7 cellular contexts compared by ENCODE assay signal in the genomic region with DNA sequence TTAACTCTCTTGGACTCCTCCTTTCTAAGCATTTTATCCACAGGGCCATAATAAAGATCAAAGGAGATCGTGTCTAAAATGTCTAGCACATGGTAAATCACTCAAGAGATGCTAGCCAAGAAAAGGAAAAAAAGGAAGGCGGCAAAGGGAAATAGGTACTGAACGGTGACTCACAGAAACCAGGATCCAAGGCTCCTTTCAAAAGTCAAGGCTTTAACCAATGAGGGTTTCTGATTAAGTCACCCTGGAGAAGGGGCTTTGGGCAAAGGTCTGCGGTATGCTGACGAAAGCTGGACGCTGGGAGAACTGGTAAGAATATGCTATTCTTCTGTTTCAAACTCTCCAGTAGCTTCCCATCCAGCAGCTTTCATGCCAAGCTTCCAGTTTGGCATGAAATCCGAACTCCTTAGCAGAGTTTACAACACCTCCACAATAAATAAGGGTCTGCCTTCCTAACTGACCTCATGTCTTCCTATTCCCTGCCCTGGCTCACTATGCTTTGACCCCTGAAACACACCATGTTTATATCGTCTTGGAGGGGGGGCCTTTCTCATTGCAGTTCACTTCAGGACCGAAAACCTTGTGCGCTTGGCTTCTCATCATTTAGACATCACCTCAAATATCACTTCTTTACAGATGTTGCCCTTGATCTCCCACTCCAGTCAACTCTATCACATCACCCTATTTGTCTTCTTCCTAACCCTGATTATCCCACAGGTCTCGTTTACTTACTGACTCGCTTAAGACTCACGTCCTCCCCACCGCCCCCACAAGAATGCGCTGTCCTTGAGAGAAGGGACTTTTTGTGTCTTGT. TPM values are rescaled to one million over a fixed set of nuclear protein-coding genes. Genes with fewer than 3 reads are reported as not detected.
DNase-seq lines count a peak whose midpoint lies in the region; ATAC-seq, FAIRE-seq and TF ChIP-seq lines count a peak whose summit lies in the region.

No MANE protein-coding gene starts in this region.

- peak overlapping the region; percentile 0 for H3K27ac ChIP-seq in lower lobe of right lung

- H3K9me3 ChIP-seq in lower lobe of right lung: no peaks in the 10 kb centered on the region

- intact Hi-C loops in lower lobe of right lung (cut with DNase I): no loop called here

- FAIRE-seq in HTR-8/SVneo (lab: Jason Lieb, UNC): peak; percentile 91

- peaks cover 14% of the 10 kb centered on the region for H3K4me1 ChIP-seq in lower lobe of right lung

- peak; percentile 21 for ATAC-seq in GM18867 (IDR thresholded peaks at IDR 0.05; ENCODE audit: unreplicated experiment)
- peak; percentile 57 to 83 for ATAC-seq in lower lobe of right lung

- H3K4me3 ChIP-seq in WI38 (ENCODE audit: low read depth, low read length) (peak overlapping the region; percentile 77), choroid plexus epithelial cell (ENCODE audit: low read depth, low read length) (peak overlapping the region; percentile 87), lower lobe of right lung (peak overlapping the region; percentile 91)

- DNase-seq in HTR-8/SVneo (ENCODE audit: insufficient read length, low spot score) (peak; percentile 73), choroid plexus epithelial cell (ENCODE audit: low read depth) (peak; percentile 67), lower lobe of right lung (no peak), iPS-NIHi7 (ENCODE audit: extremely low spot score) (no peak)
- DNase-seq in stimulated activated CD8-positive, alpha-beta memory T cell treated with anti-CD3 and anti-CD28 coated beads, Interleukin-12 subunit alpha, Interleukin-12 subunit beta, amount 100 ng/mL, for 24 hours (ENCODE audit: extremely low read depth): peak; percentile 49

- no peaks in the 10 kb centered on the region for H3K27me3 ChIP-seq in lower lobe of right lung (ENCODE audit: low read depth)

- peaks cover 21% of the 10 kb centered on the region for H3K36me3 ChIP-seq in lower lobe of right lung

- no peak for TF ChIP-seq CTCF in WI38 (IDR thresholded peaks at IDR 0.05; ENCODE audit: low read depth, low read length)
- TF ChIP-seq CTCF in choroid plexus epithelial cell (conservative IDR thresholded peaks at IDR 0.05; ENCODE audit: low read depth, low read length): peak; percentile 20
- no peak for TF ChIP-seq CTCF in lower lobe of right lung (IDR thresholded peaks at IDR 0.05)

RNA-seq across cellular contexts. Expression of gene TOMM34, which starts 0.9 kb away (rescaled TPM):
- total RNA-seq in lower lobe of right lung: 12.8 TPM

RNA-seq across cellular contexts. Expression of gene STK4, which starts 7.0 kb away (rescaled TPM):
- 73.4 TPM for total RNA-seq in lower lobe of right lung

RNA-seq across cellular contexts. Expression of gene PABPC1L, which starts 49.4 kb away (rescaled TPM):
- total RNA-seq in lower lobe of right lung: 56.3 TPM

Comparison
In these comparisons a context has a peak if more than half of its experiments do, and no peak if none do; other contexts are left out.
1. DNase-seq: peak in HTR-8/SVneo (single experiment), choroid plexus epithelial cell (single experiment) and stimulated activated CD8-positive, alpha-beta memory T cell treated with anti-CD3 and anti-CD28 coated beads, Interleukin-12 subunit alpha, Interleukin-12 subunit beta, amount 100 ng/mL, for 24 hours (single experiment); none in lower lobe of right lung (single experiment) and iPS-NIHi7 (single experiment).
2. Peak in every context shown above with its lines, with median percentiles within 50 percentile points of each other: H3K4me3 ChIP-seq.